In the genomic region with DNA sequence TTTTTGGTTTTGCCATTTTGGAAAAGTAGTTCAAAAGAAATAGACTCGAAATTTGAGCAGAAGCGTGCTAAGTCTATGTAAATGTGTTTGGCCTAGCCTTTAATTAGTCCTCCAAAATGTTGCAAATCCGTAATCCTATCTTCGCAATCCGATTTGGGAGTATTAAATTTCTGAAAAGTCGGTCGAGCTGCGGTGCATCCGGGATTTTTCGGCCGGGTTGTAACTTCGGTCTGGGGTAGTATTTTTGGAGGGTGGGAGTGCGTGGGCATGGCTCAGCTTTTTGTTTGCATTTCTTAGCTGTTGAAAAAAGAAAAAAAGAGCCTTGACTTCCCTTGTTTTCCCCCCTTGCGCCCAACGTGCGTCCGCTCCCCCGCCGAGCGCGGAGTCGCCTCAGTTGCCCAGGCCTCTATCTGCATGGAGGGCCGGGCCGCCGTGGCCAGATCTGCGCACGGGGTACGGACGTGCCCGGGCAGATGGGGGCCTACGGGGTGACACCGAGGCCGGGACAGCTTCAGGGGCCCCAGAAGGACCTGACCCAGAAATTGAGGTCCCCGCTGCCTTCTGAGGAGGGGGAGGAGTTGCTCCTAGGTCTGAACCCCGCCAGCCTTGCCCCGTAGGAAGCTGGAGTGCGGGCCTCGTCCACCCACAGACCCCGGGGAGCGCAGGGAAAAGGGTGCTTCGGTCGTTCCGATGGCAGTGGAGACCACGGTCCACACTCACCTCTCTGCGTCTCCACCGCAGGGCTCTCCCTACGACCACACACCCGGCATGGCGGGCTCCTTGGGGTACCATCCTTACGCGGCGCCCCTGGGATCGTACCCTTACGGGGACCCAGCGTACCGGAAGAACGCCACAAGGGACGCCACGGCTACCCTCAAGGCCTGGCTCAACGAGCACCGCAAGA, we compare ENCODE assay signal across 8 cellular contexts. TPM values are rescaled to one million over a fixed set of nuclear protein-coding genes. Genes with fewer than 3 reads are reported as not detected.
DNase-seq lines count a peak whose midpoint lies in the region; ATAC-seq and TF ChIP-seq lines count a peak whose summit lies in the region.

No MANE protein-coding gene starts in this region.

- H3K27me3 Mint-ChIP-seq in IgD-negative memory B cell, result peaks cover 62% of the 10 kb centered on the region

- no peak for ATAC-seq in omental fat pad (ENCODE audit: low FRiP score)
- ATAC-seq in GM21529 (IDR thresholded peaks at IDR 0.05; ENCODE audit: unreplicated experiment), result no peak

- peak overlapping the region in 3 of 4 donors; percentile 35 to 82 (median 60) for H3K4me3 Mint-ChIP-seq in IgD-negative memory B cell

- CTCF ChIA-PET in BJ (lab: Yijun Ruan, JAX), result interaction anchor here (0.6 to 1.0 kb wide), 3 partner anchors 614 to 1382 kb away, joined by 3 read pairs; no protein-coding TSS in a partner anchor

- TF ChIP-seq CTCF in BJ (IDR thresholded peaks at IDR 0.05; ENCODE audit: insufficient read depth, low read depth, low read length) (no peak), omental fat pad (IDR thresholded peaks at IDR 0.05) (no peak)

- peak overlapping the region in 2 of 3 donors; percentile 53 to 56 for H3K27ac Mint-ChIP-seq in IgD-negative memory B cell

- H3K36me3 ChIP-seq in BJ (ENCODE audit: control insufficient read depth, insufficient read depth, low read length), result peaks cover 5% of the 10 kb centered on the region

- peak overlapping the region; percentile 65 for H3K4me3 ChIP-seq in BJ (ENCODE audit: low read depth, low read length)

- no peak for DNase-seq in BJ (ENCODE audit: low read depth)
- DNase-seq in T47D (ENCODE audit: low read depth in 1 of 2, low spot score in 1 of 2), result peak; percentile 14 to 32
- peak; percentile 47 for DNase-seq in myocyte (ENCODE audit: low read depth)
- DNase-seq in omental fat pad (ENCODE audit: low spot score), result no peak
- DNase-seq in posterior vena cava (ENCODE audit: low spot score), result no peak
- DNase-seq in activated CD8-positive, alpha-beta memory T cell treated with anti-CD3 and anti-CD28 coated beads, Interleukin-2, amount 50 U/mL, for 4 hours, result no peak

- intact Hi-C loops in posterior vena cava (cut with DNase I), result no loop called here

- H3K9me3 Mint-ChIP-seq in IgD-negative memory B cell, result peaks cover 2 to 15% (median 4%) of the 10 kb centered on the region in 3 donors

- POLR2A ChIA-PET in BJ (lab: Charles Lee), result no interaction called here

- in situ Hi-C loops in T47D (cut with HindIII; ENCODE audit: low pct_unique_long_range_greater_than_20kb, low sequenced_read_pairs), result no loop called here

- peaks cover 5% of the 10 kb centered on the region for H3K36me3 Mint-ChIP-seq in IgD-negative memory B cell

- no peaks in the 10 kb centered on the region for H3K27me3 ChIP-seq in BJ (ENCODE audit: control insufficient read depth, insufficient read depth, low read length)

- peaks cover 13 to 17% (median 15%) of the 10 kb centered on the region in 3 donors for H3K4me1 Mint-ChIP-seq in IgD-negative memory B cell

RNA-seq across cellular contexts. Expression of a gene that starts 1.3 kb away (rescaled TPM):
- polyA plus RNA-seq in BJ (2011; rRNA removed) (1.8 and 2.2 TPM in 2 replicates), IgD-negative memory B cell (not detected)
- 1.3 and 2.2 TPM in 2 replicates for polyA minus RNA-seq in BJ (2011; rRNA and poly(A)+ RNA removed)
- total RNA-seq in myocyte (12.7 and 14.0 TPM in 2 replicates), omental fat pad (not detected), posterior vena cava (1 to 10 TPM in 1 of 2 donors, under 1 TPM in 1; 0.38 to 1.1 TPM)
- polyA plus RNA-seq in myocyte (2012), result 6.6 TPM

Comparison
In these comparisons a context has a peak if more than half of its experiments do, and no peak if none do; other contexts are left out.
1. DNase-seq: peak in T47D (2 of 2) and myocyte (single experiment); none in BJ (single experiment), omental fat pad (single experiment), posterior vena cava (single experiment) and activated CD8-positive, alpha-beta memory T cell treated with anti-CD3 and anti-CD28 coated beads, Interleukin-2, amount 50 U/mL, for 4 hours (single experiment).